ENCODE assay signal across 23 cellular contexts in the genomic region with DNA sequence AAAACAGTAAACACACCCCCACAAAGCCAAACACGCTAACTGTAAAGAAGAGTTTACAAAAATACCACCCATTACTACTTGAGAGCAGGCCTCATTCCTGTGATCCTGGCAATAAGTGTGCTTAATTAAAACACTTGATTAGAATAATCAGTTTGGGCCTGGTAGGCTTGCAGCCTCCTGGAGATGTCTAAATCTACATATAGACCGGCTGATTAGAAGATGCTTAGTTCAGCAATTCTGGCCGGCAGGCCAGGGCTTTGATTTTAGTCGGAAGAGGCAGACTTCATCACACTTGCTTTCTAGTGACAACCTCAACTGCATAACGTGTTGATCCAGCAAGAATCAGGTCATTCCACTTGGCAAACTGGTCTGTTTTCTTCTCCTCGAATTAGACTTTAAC.
"Had no signal": no experiment of that assay in that cellular context is flagged by ENCODE, and none has a peak within 500 bp of the region (broad histone marks: within the 10 kb centered on the region; RNA-seq: fewer than 3 reads in every experiment).

No MANE protein-coding gene starts in this region.

- H3K4me3 Mint-ChIP-seq: activated CD4-positive, alpha-beta memory T cell treated with anti-CD3 and anti-CD28 coated beads for 36 hours; activated CD4-positive, alpha-beta T cell treated with anti-CD3 and anti-CD28 coated beads for 36 hours; activated CD4-positive, alpha-beta T cell treated with anti-CD3 and anti-CD28 coated beads, Interleukin-2, amount 10 ng/mL, durations not matched to agents 24 days and 14 days; activated CD8-positive, alpha-beta memory T cell treated with anti-CD3 and anti-CD28 coated beads, Interleukin-2, amount 10 ng/mL, durations not matched to agents 7 days and 5 days; activated CD8-positive, alpha-beta T cell treated with anti-CD3 and anti-CD28 coated beads, Interleukin-2, amount 10 ng/mL, durations not matched to agents 7 days and 5 days; activated naive CD4-positive, alpha-beta T cell treated with anti-CD3 and anti-CD28 coated beads, Interleukin-2, amount 10 ng/mL, durations not matched to agents 7 days and 5 days; activated naive CD8-positive, alpha-beta T cell treated with anti-CD3 and anti-CD28 coated beads, Interleukin-2, amount 10 ng/mL, durations not matched to agents 7 days and 5 days; activated T-cell treated with anti-CD3 and anti-CD28 coated beads, Interleukin-2, amount 50 U/mL, for 72 hours; brain had no signal

- H3K27ac Mint-ChIP-seq: activated CD4-positive, alpha-beta memory T cell treated with anti-CD3 and anti-CD28 coated beads for 36 hours; activated CD4-positive, alpha-beta T cell treated with anti-CD3 and anti-CD28 coated beads for 36 hours; activated CD4-positive, alpha-beta T cell treated with anti-CD3 and anti-CD28 coated beads, Interleukin-2, amount 10 ng/mL, durations not matched to agents 24 days and 14 days; activated CD8-positive, alpha-beta memory T cell treated with anti-CD3 and anti-CD28 coated beads, Interleukin-2, amount 10 ng/mL, durations not matched to agents 7 days and 5 days; activated CD8-positive, alpha-beta T cell treated with anti-CD3 and anti-CD28 coated beads, Interleukin-2, amount 10 ng/mL, durations not matched to agents 7 days and 5 days; activated naive CD4-positive, alpha-beta T cell treated with anti-CD3 and anti-CD28 coated beads, Interleukin-2, amount 10 ng/mL, durations not matched to agents 7 days and 5 days; activated naive CD4-positive, alpha-beta T cell treated with anti-CD3 and anti-CD28 coated beads, Interleukin-2, amount 50 U/mL, for 72 hours; activated naive CD8-positive, alpha-beta T cell treated with anti-CD3 and anti-CD28 coated beads, Interleukin-2, amount 10 ng/mL, durations not matched to agents 7 days and 5 days; activated T-cell treated with anti-CD3 and anti-CD28 coated beads, Interleukin-2, amount 50 U/mL, for 72 hours had no signal

- H3K9me3 Mint-ChIP-seq: activated CD4-positive, alpha-beta memory T cell treated with anti-CD3 and anti-CD28 coated beads for 36 hours; activated CD4-positive, alpha-beta T cell treated with anti-CD3 and anti-CD28 coated beads, Interleukin-2, amount 10 ng/mL, durations not matched to agents 24 days and 14 days; activated naive CD4-positive, alpha-beta T cell treated with anti-CD3 and anti-CD28 coated beads, Interleukin-2, amount 10 ng/mL, durations not matched to agents 7 days and 5 days; activated naive CD4-positive, alpha-beta T cell treated with anti-CD3 and anti-CD28 coated beads, Interleukin-2, amount 50 U/mL, for 72 hours; activated naive CD8-positive, alpha-beta T cell treated with anti-CD3 and anti-CD28 coated beads, Interleukin-2, amount 10 ng/mL, durations not matched to agents 7 days and 5 days; activated T-cell treated with anti-CD3 and anti-CD28 coated beads, Interleukin-2, amount 50 U/mL, for 72 hours had no signal

- DNase-seq: activated CD4-positive, alpha-beta memory T cell treated with anti-CD3 and anti-CD28 coated beads for 36 hours; activated CD4-positive, alpha-beta T cell treated with anti-CD3 and anti-CD28 coated beads for 36 hours; activated CD4-positive, alpha-beta T cell treated with anti-CD3 and anti-CD28 coated beads, Interleukin-2, amount 10 ng/mL, durations not matched to agents 24 days and 14 days; activated CD4-positive, CD25-positive, alpha-beta regulatory T cell; activated CD4-positive, CD25-positive, alpha-beta regulatory T cell treated with anti-CD3 and anti-CD28 coated beads, Interleukin-2, amount 50 U/mL, for 72 hours; activated CD8-positive, alpha-beta memory T cell treated with anti-CD3 and anti-CD28 coated beads, Interleukin-2, amount 10 ng/mL, durations not matched to agents 7 days and 5 days; activated CD8-positive, alpha-beta memory T cell treated with anti-CD3 and anti-CD28 coated beads, Interleukin-2, amount 50 U/mL, for 4 hours; activated CD8-positive, alpha-beta T cell treated with anti-CD3 and anti-CD28 coated beads, Interleukin-2, amount 10 ng/mL, durations not matched to agents 7 days and 5 days; activated gamma-delta T cell; activated naive CD4-positive, alpha-beta T cell; activated naive CD4-positive, alpha-beta T cell treated with anti-CD3 and anti-CD28 coated beads, Interleukin-2, amount 10 ng/mL, durations not matched to agents 7 days and 5 days; activated naive CD8-positive, alpha-beta T cell treated with anti-CD3 and anti-CD28 coated beads, Interleukin-2, amount 10 ng/mL, durations not matched to agents 7 days and 5 days; activated T-cell treated with anti-CD3 and anti-CD28 coated beads, Interleukin-2, amount 50 U/mL, for 1 hour; activated T-cell treated with anti-CD3 and anti-CD28 coated beads, Interleukin-2, amount 50 U/mL, for 72 hours; central memory CD4-positive, alpha-beta T cell; cerebellar nuclear complex; colonic mucosa; effector CD8-positive, alpha-beta T cell; esophagus squamous epithelium; T-helper 2 cell had no signal

- H3K36me3 Mint-ChIP-seq: activated CD4-positive, alpha-beta memory T cell treated with anti-CD3 and anti-CD28 coated beads for 36 hours; activated CD8-positive, alpha-beta memory T cell treated with anti-CD3 and anti-CD28 coated beads, Interleukin-2, amount 10 ng/mL, durations not matched to agents 7 days and 5 days; activated naive CD4-positive, alpha-beta T cell treated with anti-CD3 and anti-CD28 coated beads, Interleukin-2, amount 10 ng/mL, durations not matched to agents 7 days and 5 days; activated naive CD4-positive, alpha-beta T cell treated with anti-CD3 and anti-CD28 coated beads, Interleukin-2, amount 50 U/mL, for 72 hours; activated naive CD8-positive, alpha-beta T cell treated with anti-CD3 and anti-CD28 coated beads, Interleukin-2, amount 10 ng/mL, durations not matched to agents 7 days and 5 days had no signal

- ATAC-seq: activated CD4-positive, alpha-beta T cell treated with anti-CD3 and anti-CD28 coated beads for 36 hours; activated CD8-positive, alpha-beta memory T cell treated with anti-CD3 and anti-CD28 coated beads, Interleukin-2, amount 10 ng/mL, durations not matched to agents 7 days and 5 days; activated CD8-positive, alpha-beta T cell treated with anti-CD3 and anti-CD28 coated beads, Interleukin-2, amount 10 ng/mL, durations not matched to agents 7 days and 5 days; activated naive CD4-positive, alpha-beta T cell treated with anti-CD3 and anti-CD28 coated beads, Interleukin-2, amount 50 U/mL, for 72 hours; activated T-cell treated with anti-CD3 and anti-CD28 coated beads, Interleukin-2, amount 50 U/mL, for 72 hours; gastroesophageal sphincter had no signal
